Comparison of ENCODE assay signal across 24 cellular contexts in genomic region chr10:128130051-128130450, GRCh38. TPM values are rescaled to one million over a fixed set of nuclear protein-coding genes. Genes with fewer than 3 reads are reported as not detected.
DNase-seq lines count a peak whose midpoint lies in the region; ATAC-seq, FAIRE-seq and TF ChIP-seq lines count a peak whose summit lies in the region.
"Had no signal": no experiment of that assay in that cellular context is flagged by ENCODE, and none has a peak within 500 bp of the region (broad histone marks: within the 10 kb centered on the region; RNA-seq: fewer than 3 reads in every experiment).

No MANE protein-coding gene starts in this region.

- RAD21 ChIA-PET in HCT116 (lab: Charles Lee; ENCODE audit: low non-redundant PET in 1 of 2, low total read pairs in 2 of 2, uncharacterized antibody in 2 of 2, unreplicated experiment in 2 of 2): no interaction called here

- H2AFZ ChIP-seq in HCT116 (ENCODE audit: low read depth, low read length, poor library complexity, severe bottlenecking): peak overlapping the region; percentile 20

- BruUV-seq in HCT116 (replicated peaks; lab: Mats Ljungman, UMichigan): no TSS peak

- H3K4me3 ChIP-seq in HCT116 (replicated peaks in 1 of 2; ENCODE audit: low read depth in 1 of 2, low read length in 2 of 2) (no peak overlapping the region), epithelial cell of proximal tubule (ENCODE audit: low read depth, low read length) (no peak overlapping the region)
- H3K4me3 ChIP-seq: BLaER1, dorsolateral prefrontal cortex, esophagus squamous epithelium had no signal

- TF ChIP-seq RAD21 in HCT116 (IDR thresholded peaks at IDR 0.05; ENCODE audit: low read depth): no peak

- no peak for ATAC-seq in HCT116

- peaks cover 12 to 22% of the 10 kb centered on the region in 2 experiments for H3K4me1 ChIP-seq in HCT116 (ENCODE audit: control insufficient read depth in 1 of 2, insufficient read depth in 2 of 2, low read length in 2 of 2)

- no peaks in the 10 kb centered on the region for H4K20me1 ChIP-seq in HCT116 (ENCODE audit: insufficient read depth)

- H3K27me3 ChIP-seq in HCT116 (ENCODE audit: insufficient read depth, low read length): no peaks in the 10 kb centered on the region
- H3K27me3 ChIP-seq: BLaER1 had no signal

- CTCF ChIA-PET in HCT116 (lab: Charles Lee): no interaction called here

- H3K9ac ChIP-seq in HCT116 (ENCODE audit: low read length): no peak overlapping the region
- H3K9ac ChIP-seq: BLaER1 had no signal

- H3K4me2 ChIP-seq in HCT116 (ENCODE audit: low read length): peak overlapping the region; percentile 29
- H3K4me2 ChIP-seq: BLaER1 had no signal

- TF ChIP-seq CTCF in HCT116 (IDR thresholded peaks at IDR 0.05 in 2 of 3, conservative IDR thresholded peaks at IDR 0.05 in 1 of 3; ENCODE audit: borderline replicate concordance in 1 of 3, insufficient read depth in 1 of 3, low read depth in 2 of 3, low read length in 2 of 3) (no peak), epithelial cell of proximal tubule (conservative IDR thresholded peaks at IDR 0.05; ENCODE audit: low read depth, low read length) (no peak)

- peaks cover 10% of the 10 kb centered on the region for H3K79me2 ChIP-seq in HCT116 (ENCODE audit: insufficient read depth, low read length)

- POLR2A ChIA-PET in HCT116 (lab: Charles Lee): interaction anchor here (1.0 kb wide), 1 partner anchor 49 kb away, joined by 3 read pairs; no protein-coding TSS in a partner anchor

- TF ChIP-seq POLR2A in HCT116 (IDR thresholded peaks at IDR 0.05; ENCODE audit: borderline replicate concordance, extremely low read depth, insufficient read depth, insufficient read length): no peak

- H3K36me3 ChIP-seq in HCT116 (ENCODE audit: control insufficient read depth in 1 of 2, insufficient read depth in 2 of 2, low read length in 2 of 2): no peaks in the 10 kb centered on the region
- H3K36me3 ChIP-seq: BLaER1, esophagus squamous epithelium had no signal

- H3K9me2 ChIP-seq in HCT116 (ENCODE audit: insufficient read depth): 0 out of 2 replicates have a peak, but pooled peaks cover 5% of the 10 kb centered on the region

- peak; percentile 23 for DNase-seq in HCT116 (ENCODE audit: low read depth, low spot score)
- peak; percentile 55 for DNase-seq in RCC 7860 (ENCODE audit: low spot score)
- DNase-seq in epithelial cell of proximal tubule (ENCODE audit: low read depth): peak; percentile 67
- peak; percentile 93 for DNase-seq in renal cortical epithelial cell (ENCODE audit: low read depth)
- no peak for DNase-seq in SIG-M5 (lab: John Stamatoyannopoulos, UW)
- DNase-seq in NCI-H226: no peak
- no peak for DNase-seq in NCI-H1048 (lab: John Stamatoyannopoulos, UW)
- DNase-seq: activated naive CD4-positive, alpha-beta T cell treated with anti-CD3 and anti-CD28 coated beads, Interleukin-2, amount 50 U/mL, for 16 hours; activated T-cell treated with anti-CD3 and anti-CD28 coated beads for 4 hours; dorsolateral prefrontal cortex; esophagus squamous epithelium; HFFc6; NCI-H1694 treated with DMSO at 0.1 percent for 48 hours; NCI-H446; nephron progenitor cell; SHP77; small intestine; stimulated activated CD8-positive, alpha-beta memory T cell treated with anti-CD3 and anti-CD28 coated beads, Interleukin-4, amount 100 ng/mL, for 48 hours; substantia nigra; T-helper 1 cell had no signal

- no peak overlapping the region for H3K27ac ChIP-seq in HCT116 (ENCODE audit: low read depth, low read length)
- H3K27ac ChIP-seq: BLaER1, dorsolateral prefrontal cortex, esophagus squamous epithelium had no signal

- intact Hi-C loops in HCT116 (cut with micrococcal nuclease): no loop called here

- H3K9me3 ChIP-seq in HCT116 (ENCODE audit: control insufficient read depth in 1 of 2, insufficient read depth in 1 of 2, low read depth in 1 of 2, low read length in 2 of 2): no peaks in the 10 kb centered on the region
- H3K9me3 ChIP-seq: BLaER1, esophagus squamous epithelium had no signal

- FAIRE-seq in RCC 7860 (lab: Jason Lieb, UNC): peak; percentile 30
- FAIRE-seq: G401.6, GM12892, islet of Langerhans, small intestine had no signal

TF ChIP-seq in HCT116, 20 proteins besides CTCF, POLR2A, EP300 and RAD21:
- TF ChIP-seq SP1 (IDR thresholded peaks at IDR 0.05; ENCODE audit: low read depth): no peak
- TF ChIP-seq CEBPB (IDR thresholded peaks at IDR 0.05; ENCODE audit: low read depth): peak; percentile 27; the same call in 1 of the 2 replicates
- no peak for TF ChIP-seq EGR1 (IDR thresholded peaks at IDR 0.05; ENCODE audit: low read depth)
- TF ChIP-seq YY1 (IDR thresholded peaks at IDR 0.05; ENCODE audit: extremely low read depth, insufficient replicate concordance, low read depth, low read length): no peak
- peak; percentile 32 for TF ChIP-seq FOSL1 (IDR thresholded peaks at IDR 0.05; ENCODE audit: low read depth)
- TF ChIP-seq, protein P1, sequence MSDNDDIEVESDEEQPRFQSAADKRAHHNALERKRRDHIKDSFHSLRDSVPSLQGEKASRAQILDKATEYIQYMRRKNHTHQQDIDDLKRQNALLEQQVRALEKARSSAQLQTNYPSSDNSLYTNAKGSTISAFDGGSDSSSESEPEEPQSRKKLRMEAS (IDR thresholded peaks at IDR 0.05): no peak
- TF ChIP-seq JUND (IDR thresholded peaks at IDR 0.05): peak; percentile 41; the same call in 1 of the 2 replicates
- no peak for TF ChIP-seq ZFX (IDR thresholded peaks at IDR 0.05)
- TF ChIP-seq ZBTB33 (IDR thresholded peaks at IDR 0.05; ENCODE audit: extremely low read depth, insufficient replicate concordance, low read length): no peak
TF ChIP-seq in HCT116: peak in this region for 3.

RNA-seq across cellular contexts. Expression of gene MKI67, which starts 3.8 kb away (rescaled TPM):
- 202 TPM for total RNA-seq in HCT116 (2021; ENCODE audit: unreplicated experiment)
- 64.3 and 90.3 TPM in 2 replicates for polyA plus RNA-seq in HCT116 (2012)
- 40.6 and 44.9 TPM in 2 replicates for total RNA-seq in epithelial cell of proximal tubule
- 0.75 and 5.2 TPM in 2 replicates for total RNA-seq in renal cortical epithelial cell

Comparison
In these comparisons a context has a peak if more than half of its experiments do, and no peak if none do; other contexts are left out.
1. DNase-seq: peak in HCT116 (single experiment), RCC 7860 (single experiment), epithelial cell of proximal tubule (single experiment) and renal cortical epithelial cell (single experiment); none in SIG-M5 (single experiment), NCI-H226 (single experiment) and NCI-H1048 (single experiment).